In the genomic region with DNA sequence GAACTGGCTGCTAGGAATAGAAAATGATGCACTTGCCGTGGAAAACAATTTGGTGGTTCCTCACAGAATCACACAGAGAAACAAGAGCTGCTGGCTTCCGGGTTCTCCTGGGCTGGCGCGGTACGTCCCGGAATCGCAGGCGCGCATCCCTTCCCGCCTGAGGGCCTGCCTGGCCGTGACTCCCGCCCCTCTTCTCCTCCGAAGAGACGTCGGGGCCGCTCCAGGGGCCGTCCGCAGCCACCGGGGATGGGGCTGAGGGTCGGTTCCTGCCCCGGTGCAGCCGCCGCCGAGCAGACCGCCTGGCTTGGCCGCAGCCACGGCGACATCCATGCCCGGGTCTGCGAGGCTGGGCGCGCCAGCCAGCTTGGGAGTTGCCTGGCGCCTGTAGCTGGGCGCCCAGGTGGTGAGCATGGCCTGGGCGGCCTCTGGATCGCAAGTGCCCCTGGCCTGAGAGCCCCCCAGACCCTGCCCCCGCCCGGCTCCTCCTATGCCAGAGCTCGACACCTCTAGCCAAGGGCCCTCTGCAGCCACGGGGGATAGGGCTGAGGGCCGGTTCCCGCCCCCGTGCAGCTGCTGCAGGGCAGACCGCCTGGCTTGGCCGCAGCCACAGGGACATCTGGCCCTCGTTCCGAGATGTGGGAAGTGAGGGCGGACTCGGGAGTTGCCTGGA, we compare ENCODE assay signal across 8 cellular contexts.
DNase-seq lines count a peak whose midpoint lies in the region; ATAC-seq and TF ChIP-seq lines count a peak whose summit lies in the region.
"Not testable (repeated sequence)": the region's sequence is repeated elsewhere in the genome, so short reads cannot be mapped to it uniquely, and the experiment has no call there.

No MANE protein-coding gene starts in this region.

- H3K79me1 ChIP-seq in mesendoderm (ENCODE audit: low read length), result not testable (repeated sequence)

- not testable (repeated sequence) for H3K4me1 ChIP-seq in PC-9 (replicated peaks; ENCODE audit: insufficient read depth); mesendoderm (ENCODE audit: control insufficient read depth, low read depth, low read length)

- CTCF ChIA-PET in BJ (lab: Yijun Ruan, JAX); PC-9 (lab: Charles Lee): not testable (repeated sequence)

- H3K4me3 Mint-ChIP-seq in activated T-helper 2 cell treated with anti-CD3 and anti-CD28 coated beads, Interferon-gamma antibody, Interleukin-2, Interleukin-4, amounts not matched to agents 10 μg/mL and 5 μg/mL and 100 μg/mL, durations not matched to agents 14 hours and 24 hours and 36 hours (ENCODE audit: low read depth), result not testable (repeated sequence)

- not testable (repeated sequence) for H3K79me2 ChIP-seq in PC-9 (ENCODE audit: low read depth); mesendoderm (ENCODE audit: control insufficient read depth, insufficient read depth, low read length)

- not testable (repeated sequence) for H3K27ac Mint-ChIP-seq in activated T-helper 2 cell treated with anti-CD3 and anti-CD28 coated beads, Interferon-gamma antibody, Interleukin-2, Interleukin-4, amounts not matched to agents 10 μg/mL and 5 μg/mL and 100 μg/mL, durations not matched to agents 14 hours and 24 hours and 36 hours

- H2AK5ac ChIP-seq in mesendoderm (ENCODE audit: low read length), result not testable (repeated sequence)

- H3K27ac ChIP-seq in PC-9; mesendoderm (ENCODE audit: low read depth, low read length): not testable (repeated sequence)

- no CpG with 5 or more reads among the region's 49 CpGs for WGBS in mesendoderm (ENCODE audit: extremely low coverage, insufficient coverage, low lambda C conversion rate)

- ATAC-seq in GM19351 (IDR thresholded peaks at IDR 0.05; ENCODE audit: unreplicated experiment) (peak; percentile 35), HG02943 (IDR thresholded peaks at IDR 0.05; ENCODE audit: low read depth, unreplicated experiment) (peak; percentile 29)

- H3F3A ChIP-seq in PC-9 (ENCODE audit: insufficient read depth, low read depth), result not testable (repeated sequence)

- not testable (repeated sequence) for H3K18ac ChIP-seq in mesendoderm (ENCODE audit: low read length)

- not testable (repeated sequence) for H2BK15ac ChIP-seq in mesendoderm (replicated peaks; ENCODE audit: low read depth)

- H3K36me3 ChIP-seq in BJ (ENCODE audit: control insufficient read depth, insufficient read depth, low read length); PC-9 (ENCODE audit: low read depth); mesendoderm (ENCODE audit: control insufficient read depth, insufficient read depth, low read length): not testable (repeated sequence)

- not testable (repeated sequence) for H3K27me3 ChIP-seq in BJ (ENCODE audit: control insufficient read depth, insufficient read depth, low read length); PC-9 (ENCODE audit: insufficient read depth, low read depth); mesendoderm (ENCODE audit: insufficient read depth, low read length, poor library complexity)

- H3K9ac ChIP-seq in mesendoderm (ENCODE audit: low read length), result not testable (repeated sequence)

- not testable (repeated sequence) for H3K23ac ChIP-seq in mesendoderm (ENCODE audit: low read length)

- TF ChIP-seq CTCF in BJ (IDR thresholded peaks at IDR 0.05; ENCODE audit: insufficient read depth, low read depth, low read length); PC-9 (conservative IDR thresholded peaks at IDR 0.05); epithelial cell of esophagus (IDR thresholded peaks at IDR 0.05; ENCODE audit: insufficient read depth, low read depth, low read length, missing control alignments): not testable (repeated sequence)

- intact Hi-C loops in PC-9 (cut with micrococcal nuclease; ENCODE audit: unreplicated experiment); activated T-helper 2 cell treated with anti-CD3 and anti-CD28 coated beads, Interferon-gamma antibody, Interleukin-2, Interleukin-4, amounts not matched to agents 10 μg/mL and 5 μg/mL and 100 μg/mL, durations not matched to agents 14 hours and 24 hours and 36 hours (cut with micrococcal nuclease): not testable (repeated sequence)

- not testable (repeated sequence) for H2AFZ ChIP-seq in PC-9

- not testable (repeated sequence) for H3K9me3 Mint-ChIP-seq in activated T-helper 2 cell treated with anti-CD3 and anti-CD28 coated beads, Interferon-gamma antibody, Interleukin-2, Interleukin-4, amounts not matched to agents 10 μg/mL and 5 μg/mL and 100 μg/mL, durations not matched to agents 14 hours and 24 hours and 36 hours

- H3K56ac ChIP-seq in mesendoderm (ENCODE audit: low read length), result not testable (repeated sequence)

- H4K8ac ChIP-seq in mesendoderm (ENCODE audit: low read depth, low read length), result not testable (repeated sequence)

- not testable (repeated sequence) for H4K5ac ChIP-seq in mesendoderm (ENCODE audit: low read length)

- not testable (repeated sequence) for H3K9me2 ChIP-seq in PC-9 (ENCODE audit: insufficient read depth)

- POLR2A ChIA-PET in BJ (lab: Charles Lee); PC-9 (lab: Charles Lee; ENCODE audit: unreplicated experiment): not testable (repeated sequence)

- not testable (repeated sequence) for BruUV-seq in PC-9 (replicated peaks; lab: Mats Ljungman, UMichigan)

- H3K4me3 ChIP-seq in BJ (ENCODE audit: low read depth, low read length) (peak overlapping the region; percentile 26), PC-9 (peak overlapping the region; percentile 43; the same call in 1 of the 2 replicates), epithelial cell of esophagus (ENCODE audit: low read length) (peak overlapping the region; percentile 34)
- not testable (repeated sequence) for H3K4me3 ChIP-seq in mesendoderm (ENCODE audit: low read length)

- not testable (repeated sequence) for H2BK5ac ChIP-seq in mesendoderm (ENCODE audit: low read length)

- H3K4ac ChIP-seq in mesendoderm (ENCODE audit: low read depth, low read length), result not testable (repeated sequence)

- peak overlapping the region; percentile 42; the same call in 1 of the 2 replicates for H3K4me2 ChIP-seq in PC-9
- H3K4me2 ChIP-seq in mesendoderm (ENCODE audit: low read length), result not testable (repeated sequence)

- H2BK120ac ChIP-seq in mesendoderm (ENCODE audit: low read depth, low read length), result not testable (repeated sequence)

- DNase-seq in BJ (ENCODE audit: low read depth), result not testable (repeated sequence)
- DNase-seq in PC-9, result peak in 1 of 2 experiments; percentile 26
- peak; percentile 41 for DNase-seq in activated T-helper 2 cell treated with anti-CD3 and anti-CD28 coated beads, Interferon-gamma antibody, Interleukin-2, Interleukin-4, amounts not matched to agents 10 μg/mL and 5 μg/mL and 100 μg/mL, durations not matched to agents 14 hours and 24 hours and 36 hours (ENCODE audit: low spot score)
- peak; percentile 8 for DNase-seq in epithelial cell of esophagus (ENCODE audit: low read depth)
- DNase-seq in mesendoderm, result peak; percentile 16
- DNase-seq in stimulated activated CD4-positive, alpha-beta T cell treated with anti-CD3 and anti-CD28 coated beads, Interleukin-1b, Interleukin-23, amount 100 ng/mL, for 48 hours, result peak; percentile 30

- not testable (repeated sequence) for H3K9me3 ChIP-seq in PC-9 (ENCODE audit: insufficient read depth, low read depth)

- H3K4me1 Mint-ChIP-seq in activated T-helper 2 cell treated with anti-CD3 and anti-CD28 coated beads, Interferon-gamma antibody, Interleukin-2, Interleukin-4, amounts not matched to agents 10 μg/mL and 5 μg/mL and 100 μg/mL, durations not matched to agents 14 hours and 24 hours and 36 hours (ENCODE audit: low read depth), result not testable (repeated sequence)

- not testable (repeated sequence) for H3K36me3 Mint-ChIP-seq in activated T-helper 2 cell treated with anti-CD3 and anti-CD28 coated beads, Interferon-gamma antibody, Interleukin-2, Interleukin-4, amounts not matched to agents 10 μg/mL and 5 μg/mL and 100 μg/mL, durations not matched to agents 14 hours and 24 hours and 36 hours (ENCODE audit: low read depth)

- H3K27me3 Mint-ChIP-seq in activated T-helper 2 cell treated with anti-CD3 and anti-CD28 coated beads, Interferon-gamma antibody, Interleukin-2, Interleukin-4, amounts not matched to agents 10 μg/mL and 5 μg/mL and 100 μg/mL, durations not matched to agents 14 hours and 24 hours and 36 hours (ENCODE audit: low read depth), result not testable (repeated sequence)

- H4K20me1 ChIP-seq in PC-9 (ENCODE audit: insufficient read depth), result not testable (repeated sequence)
